Comparison of ENCODE assay signal across 7 cellular contexts in genomic region chr20:17682889-17683198, GRCh38. TPM values are rescaled to one million over a fixed set of nuclear protein-coding genes. Genes with fewer than 3 reads are reported as not detected.
A peak's percentile ranks its signal among the peaks of the same experiment; 100 is the strongest.
DNase-seq lines count a peak whose midpoint lies in the region; ATAC-seq, FAIRE-seq and TF ChIP-seq lines count a peak whose summit lies in the region.

No MANE protein-coding gene starts in this region.

- FAIRE-seq in D721Med (lab: Jason Lieb, UNC), result no peak

- H3K9me3 Mint-ChIP-seq in activated T-helper 17 cell treated with anti-CD3 and anti-CD28 coated beads, Interleukin-2, amount 50 U/mL, for 72 hours, result no peaks in the 10 kb centered on the region

- H3K4me1 ChIP-seq in HUES48 (ENCODE audit: control insufficient read depth, insufficient read depth, low read length) (peaks cover 28% of the 10 kb centered on the region), iPS-20b (ENCODE audit: insufficient read depth, low read length) (peaks cover 16% of the 10 kb centered on the region; the same call in 1 of the 2 replicates), stomach (peaks cover 35 to 54% (median 53%) of the 10 kb centered on the region in 4 donors)

- TF ChIP-seq CTCF in stomach (IDR thresholded peaks at IDR 0.05) (no peak), D721Med (IDR thresholded peaks at IDR 0.05; ENCODE audit: insufficient read depth, missing control alignments) (no peak)

- peak overlapping the region; percentile 77 for H3K27ac ChIP-seq in HUES48 (ENCODE audit: low read depth, low read length)
- H3K27ac ChIP-seq in iPS-20b (ENCODE audit: low read length), result no peak overlapping the region
- H3K27ac ChIP-seq in stomach, result peak overlapping the region; percentile 92 to 99 (median 95)

- peaks cover 19% of the 10 kb centered on the region for H3K36me3 ChIP-seq in HUES48 (ENCODE audit: control insufficient read depth, insufficient read depth, low read length)
- peaks cover 20% of the 10 kb centered on the region for H3K36me3 ChIP-seq in iPS-20b (ENCODE audit: insufficient read depth, low read depth, low read length)
- peaks cover 0 to 17% (median 9%) of the 10 kb centered on the region in 4 donors for H3K36me3 ChIP-seq in stomach

- peak overlapping the region; percentile 83 for H3K4me3 Mint-ChIP-seq in activated T-helper 17 cell treated with anti-CD3 and anti-CD28 coated beads, Interleukin-2, amount 50 U/mL, for 72 hours

- H3K9ac ChIP-seq in HUES48 (ENCODE audit: low read depth, low read length), result peak overlapping the region; percentile 38
- peak overlapping the region; percentile 52; the same call in 1 of the 2 replicates for H3K9ac ChIP-seq in iPS-20b (ENCODE audit: low read depth, low read length)

- TF ChIP-seq POLR2A in stomach (IDR thresholded peaks at IDR 0.05), result no peak

- TF ChIP-seq EP300 in stomach (IDR thresholded peaks at IDR 0.05), result no peak

- H3K4me1 Mint-ChIP-seq in activated T-helper 17 cell treated with anti-CD3 and anti-CD28 coated beads, Interleukin-2, amount 50 U/mL, for 72 hours, result peaks cover 12% of the 10 kb centered on the region

- ATAC-seq in activated T-helper 17 cell treated with anti-CD3 and anti-CD28 coated beads, Interleukin-2, amount 50 U/mL, for 72 hours (replicated peaks), result no peak
- ATAC-seq in HG03159 (IDR thresholded peaks at IDR 0.05; ENCODE audit: unreplicated experiment), result no peak

- no peak for DNase-seq in stomach
- DNase-seq in D721Med (ENCODE audit: insufficient read length, low spot score), result no peak
- no peak for DNase-seq in NCI-H2196 treated with DMSO at 0.1 percent for 48 hours (lab: John Stamatoyannopoulos, UW; ENCODE audit: unreplicated experiment)

- H3K27me3 Mint-ChIP-seq in activated T-helper 17 cell treated with anti-CD3 and anti-CD28 coated beads, Interleukin-2, amount 50 U/mL, for 72 hours, result peaks cover 29% of the 10 kb centered on the region

- WGBS in stomach, 5 donors, result 20 to 30% (median 24%) methylated on average over 10 of the region's 10 CpGs

- H3K27me3 ChIP-seq in HUES48 (ENCODE audit: control insufficient read depth, insufficient read depth, low read length), result no peaks in the 10 kb centered on the region
- 0 out of 2 replicates have a peak, but pooled peaks cover 12% of the 10 kb centered on the region for H3K27me3 ChIP-seq in iPS-20b (ENCODE audit: insufficient read depth, low read length)
- no peaks in the 10 kb centered on the region for H3K27me3 ChIP-seq in stomach

- no peaks in the 10 kb centered on the region for H3K9me3 ChIP-seq in HUES48 (ENCODE audit: control insufficient read depth, insufficient read depth, low read length)
- H3K9me3 ChIP-seq in iPS-20b (ENCODE audit: insufficient read depth, low read depth, low read length), result no peaks in the 10 kb centered on the region
- H3K9me3 ChIP-seq in stomach, result peaks cover 0 to 11% (median 0%) of the 10 kb centered on the region in 4 donors

- peak overlapping the region; percentile 59 for H3K27ac Mint-ChIP-seq in activated T-helper 17 cell treated with anti-CD3 and anti-CD28 coated beads, Interleukin-2, amount 50 U/mL, for 72 hours

- intact Hi-C loops in stomach (cut with DNase I; ENCODE audit: low total_unique reads), result loop anchor here (5.0 kb wide), 1 partner anchor 214 kb away; no protein-coding TSS in a partner anchor

- H3K4me3 ChIP-seq in HUES48 (ENCODE audit: low read depth, low read length) (peak overlapping the region; percentile 55), iPS-20b (ENCODE audit: low read length) (peak overlapping the region; percentile 79), stomach (peak overlapping the region; percentile 76 to 94 (median 82))

- peaks cover 10% of the 10 kb centered on the region for H3K36me3 Mint-ChIP-seq in activated T-helper 17 cell treated with anti-CD3 and anti-CD28 coated beads, Interleukin-2, amount 50 U/mL, for 72 hours (ENCODE audit: low read depth)

RNA-seq across cellular contexts. Expression of gene RRBP1, which starts 0.8 kb away (rescaled TPM):
- total RNA-seq in activated T-helper 17 cell treated with anti-CD3 and anti-CD28 coated beads, Interleukin-2, amount 50 U/mL, for 72 hours, result 10 to 100 TPM; 21.6 to 32.5 TPM
- 100 to 1,000 TPM; 125 to 456 (median 251) TPM for total RNA-seq in stomach
- polyA plus RNA-seq in stomach, result 10 to 100 TPM; 34.4 to 79.6 (median 74.6) TPM

RNA-seq across cellular contexts. Expression of gene BANF2, which starts 16.9 kb away (rescaled TPM):
- not detected for total RNA-seq in activated T-helper 17 cell treated with anti-CD3 and anti-CD28 coated beads, Interleukin-2, amount 50 U/mL, for 72 hours
- not detected for total RNA-seq in stomach
- not detected for polyA plus RNA-seq in stomach
